Comparison of ENCODE assay signal across 1 cellular context in the genomic region with DNA sequence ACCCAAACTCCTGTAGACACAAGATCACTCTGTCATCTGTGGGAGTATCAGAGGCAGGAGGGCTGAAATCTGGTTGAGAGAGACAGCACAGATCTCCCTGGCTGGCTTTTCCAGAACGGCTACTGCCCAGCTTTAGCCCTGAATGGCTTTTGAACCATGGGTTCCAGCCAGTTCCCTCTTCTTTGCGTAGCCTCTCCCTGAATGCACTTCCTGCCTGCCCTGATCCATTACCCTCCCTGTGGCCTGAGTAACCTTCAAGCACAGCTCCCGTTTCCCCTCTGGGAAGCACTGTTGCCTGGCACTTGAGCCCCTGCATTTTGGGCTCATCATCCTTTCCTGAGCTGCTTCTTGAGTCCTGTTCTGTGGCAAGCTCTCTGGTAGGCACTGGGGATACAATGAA.
TF ChIP-seq lines count a peak whose summit lies in the region.

No MANE protein-coding gene starts in this region.

TF ChIP-seq in WTC11, 78 proteins besides CTCF, POLR2A, EP300 and RAD21 (continued from another document):
- TF ChIP-seq, protein P1, sequence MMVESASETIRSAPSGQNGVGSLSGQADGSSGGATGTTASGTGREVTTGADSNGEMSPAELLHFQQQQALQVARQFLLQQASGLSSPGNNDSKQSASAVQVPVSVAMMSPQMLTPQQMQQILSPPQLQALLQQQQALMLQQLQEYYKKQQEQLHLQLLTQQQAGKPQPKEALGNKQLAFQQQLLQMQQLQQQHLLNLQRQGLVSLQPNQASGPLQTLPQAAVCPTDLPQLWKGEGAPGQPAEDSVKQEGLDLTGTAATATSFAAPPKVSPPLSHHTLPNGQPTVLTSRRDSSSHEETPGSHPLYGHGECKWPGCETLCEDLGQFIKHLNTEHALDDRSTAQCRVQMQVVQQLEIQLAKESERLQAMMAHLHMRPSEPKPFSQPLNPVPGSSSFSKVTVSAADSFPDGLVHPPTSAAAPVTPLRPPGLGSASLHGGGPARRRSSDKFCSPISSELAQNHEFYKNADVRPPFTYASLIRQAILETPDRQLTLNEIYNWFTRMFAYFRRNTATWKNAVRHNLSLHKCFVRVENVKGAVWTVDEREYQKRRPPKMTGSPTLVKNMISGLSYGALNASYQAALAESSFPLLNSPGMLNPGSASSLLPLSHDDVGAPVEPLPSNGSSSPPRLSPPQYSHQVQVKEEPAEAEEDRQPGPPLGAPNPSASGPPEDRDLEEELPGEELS (CRISPR knock-in tag; IDR thresholded peaks at IDR 0.05), result no peak
- TF ChIP-seq, protein P2, sequence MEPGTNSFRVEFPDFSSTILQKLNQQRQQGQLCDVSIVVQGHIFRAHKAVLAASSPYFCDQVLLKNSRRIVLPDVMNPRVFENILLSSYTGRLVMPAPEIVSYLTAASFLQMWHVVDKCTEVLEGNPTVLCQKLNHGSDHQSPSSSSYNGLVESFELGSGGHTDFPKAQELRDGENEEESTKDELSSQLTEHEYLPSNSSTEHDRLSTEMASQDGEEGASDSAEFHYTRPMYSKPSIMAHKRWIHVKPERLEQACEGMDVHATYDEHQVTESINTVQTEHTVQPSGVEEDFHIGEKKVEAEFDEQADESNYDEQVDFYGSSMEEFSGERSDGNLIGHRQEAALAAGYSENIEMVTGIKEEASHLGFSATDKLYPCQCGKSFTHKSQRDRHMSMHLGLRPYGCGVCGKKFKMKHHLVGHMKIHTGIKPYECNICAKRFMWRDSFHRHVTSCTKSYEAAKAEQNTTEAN (CRISPR knock-in tag; IDR thresholded peaks at IDR 0.05), result no peak
- TF ChIP-seq ZNF138 (CRISPR knock-in tag; conservative IDR thresholded peaks at IDR 0.05) (no peak), NR1H2 (CRISPR knock-in tag; IDR thresholded peaks at IDR 0.05) (no peak), TCF7 (CRISPR knock-in tag; IDR thresholded peaks at IDR 0.05; ENCODE audit: low read depth) (no peak), JUN (CRISPR knock-in tag; IDR thresholded peaks at IDR 0.05) (no peak), ZNF416 (CRISPR knock-in tag; IDR thresholded peaks at IDR 0.05) (no peak), RORB (CRISPR knock-in tag; IDR thresholded peaks at IDR 0.05) (no peak), EMX1 (CRISPR knock-in tag; IDR thresholded peaks at IDR 0.05) (no peak)
- TF ChIP-seq, protein P3, sequence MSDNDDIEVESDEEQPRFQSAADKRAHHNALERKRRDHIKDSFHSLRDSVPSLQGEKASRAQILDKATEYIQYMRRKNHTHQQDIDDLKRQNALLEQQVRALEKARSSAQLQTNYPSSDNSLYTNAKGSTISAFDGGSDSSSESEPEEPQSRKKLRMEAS (CRISPR knock-in tag; IDR thresholded peaks at IDR 0.05), result no peak
- TF ChIP-seq, protein P4, sequence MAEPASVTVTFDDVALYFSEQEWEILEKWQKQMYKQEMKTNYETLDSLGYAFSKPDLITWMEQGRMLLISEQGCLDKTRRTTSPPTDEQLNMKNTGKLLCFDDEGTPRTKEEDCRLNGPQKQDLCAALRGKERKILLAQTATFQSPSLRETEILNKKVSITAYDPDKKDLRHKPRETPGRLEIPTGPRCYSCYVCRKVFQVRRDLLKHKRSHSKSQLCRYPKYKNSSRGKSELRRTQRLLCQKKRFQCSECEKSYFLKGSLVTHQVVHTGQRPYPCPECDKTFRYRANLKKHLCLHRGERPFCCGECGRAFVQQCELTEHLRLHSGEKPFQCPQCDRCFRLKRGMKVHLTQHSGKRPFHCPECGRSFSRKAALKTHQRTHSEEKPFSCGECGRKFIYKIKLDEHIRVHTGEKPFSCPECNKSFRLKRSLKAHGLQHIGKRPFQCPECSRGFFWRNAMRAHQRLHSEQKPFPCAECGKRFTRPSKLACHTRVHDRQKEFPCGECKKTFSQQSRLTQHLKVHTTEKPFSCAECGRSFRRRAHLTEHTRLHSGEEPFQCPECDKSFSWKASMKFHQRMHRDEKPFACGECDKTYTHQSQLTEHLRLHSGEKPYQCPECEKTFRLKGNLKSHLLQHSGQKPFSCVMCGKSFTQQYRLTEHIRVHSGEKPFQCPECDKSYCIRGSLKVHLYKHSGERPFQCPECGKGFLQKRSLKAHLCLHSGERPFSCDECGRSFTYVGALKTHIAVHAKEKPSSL (CRISPR knock-in tag; conservative IDR thresholded peaks at IDR 0.05), result no peak
- TF ChIP-seq, protein P5, sequence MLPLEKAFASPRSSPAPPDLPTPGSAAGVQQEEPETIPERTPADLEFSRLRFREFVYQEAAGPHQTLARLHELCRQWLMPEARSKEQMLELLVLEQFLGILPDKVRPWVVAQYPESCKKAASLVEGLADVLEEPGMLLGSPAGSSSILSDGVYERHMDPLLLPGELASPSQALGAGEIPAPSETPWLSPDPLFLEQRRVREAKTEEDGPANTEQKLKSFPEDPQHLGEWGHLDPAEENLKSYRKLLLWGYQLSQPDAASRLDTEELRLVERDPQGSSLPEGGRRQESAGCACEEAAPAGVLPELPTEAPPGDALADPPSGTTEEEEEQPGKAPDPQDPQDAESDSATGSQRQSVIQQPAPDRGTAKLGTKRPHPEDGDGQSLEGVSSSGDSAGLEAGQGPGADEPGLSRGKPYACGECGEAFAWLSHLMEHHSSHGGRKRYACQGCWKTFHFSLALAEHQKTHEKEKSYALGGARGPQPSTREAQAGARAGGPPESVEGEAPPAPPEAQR (CRISPR knock-in tag; IDR thresholded peaks at IDR 0.05), result no peak
